ENCODE assay signal across 1 cellular context in the genomic region with DNA sequence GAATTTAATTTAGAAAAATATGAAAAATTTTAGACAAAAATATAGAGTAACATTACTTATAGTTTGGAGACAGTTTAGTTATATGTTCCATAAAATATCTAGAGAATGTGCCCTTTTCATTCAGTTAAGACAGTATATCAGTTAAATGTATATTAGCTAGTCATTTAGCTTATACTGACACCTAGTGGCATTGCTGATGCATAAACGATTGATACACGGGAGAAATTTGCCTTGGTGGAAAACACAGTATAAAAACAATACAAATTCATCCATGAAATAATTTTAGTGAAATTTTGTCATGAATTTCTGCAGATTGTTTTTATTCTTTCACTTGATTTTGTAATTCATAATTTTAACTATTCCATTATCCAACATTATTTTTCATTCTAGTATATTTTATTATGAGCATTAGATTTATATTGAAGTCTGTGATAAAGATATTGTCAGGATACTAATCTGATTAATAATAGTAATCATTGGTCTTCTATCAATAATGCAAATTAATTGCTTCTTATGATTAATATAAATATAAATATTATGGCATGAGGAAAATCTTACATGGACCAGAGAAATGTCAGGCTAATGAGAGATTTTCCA.
TF ChIP-seq lines count a peak whose summit lies in the region.

No MANE protein-coding gene starts in this region.

TF ChIP-seq in GM23338, 12 proteins besides CTCF, POLR2A, EP300 and RAD21 (continued from another document):
- TF ChIP-seq, protein P1, sequence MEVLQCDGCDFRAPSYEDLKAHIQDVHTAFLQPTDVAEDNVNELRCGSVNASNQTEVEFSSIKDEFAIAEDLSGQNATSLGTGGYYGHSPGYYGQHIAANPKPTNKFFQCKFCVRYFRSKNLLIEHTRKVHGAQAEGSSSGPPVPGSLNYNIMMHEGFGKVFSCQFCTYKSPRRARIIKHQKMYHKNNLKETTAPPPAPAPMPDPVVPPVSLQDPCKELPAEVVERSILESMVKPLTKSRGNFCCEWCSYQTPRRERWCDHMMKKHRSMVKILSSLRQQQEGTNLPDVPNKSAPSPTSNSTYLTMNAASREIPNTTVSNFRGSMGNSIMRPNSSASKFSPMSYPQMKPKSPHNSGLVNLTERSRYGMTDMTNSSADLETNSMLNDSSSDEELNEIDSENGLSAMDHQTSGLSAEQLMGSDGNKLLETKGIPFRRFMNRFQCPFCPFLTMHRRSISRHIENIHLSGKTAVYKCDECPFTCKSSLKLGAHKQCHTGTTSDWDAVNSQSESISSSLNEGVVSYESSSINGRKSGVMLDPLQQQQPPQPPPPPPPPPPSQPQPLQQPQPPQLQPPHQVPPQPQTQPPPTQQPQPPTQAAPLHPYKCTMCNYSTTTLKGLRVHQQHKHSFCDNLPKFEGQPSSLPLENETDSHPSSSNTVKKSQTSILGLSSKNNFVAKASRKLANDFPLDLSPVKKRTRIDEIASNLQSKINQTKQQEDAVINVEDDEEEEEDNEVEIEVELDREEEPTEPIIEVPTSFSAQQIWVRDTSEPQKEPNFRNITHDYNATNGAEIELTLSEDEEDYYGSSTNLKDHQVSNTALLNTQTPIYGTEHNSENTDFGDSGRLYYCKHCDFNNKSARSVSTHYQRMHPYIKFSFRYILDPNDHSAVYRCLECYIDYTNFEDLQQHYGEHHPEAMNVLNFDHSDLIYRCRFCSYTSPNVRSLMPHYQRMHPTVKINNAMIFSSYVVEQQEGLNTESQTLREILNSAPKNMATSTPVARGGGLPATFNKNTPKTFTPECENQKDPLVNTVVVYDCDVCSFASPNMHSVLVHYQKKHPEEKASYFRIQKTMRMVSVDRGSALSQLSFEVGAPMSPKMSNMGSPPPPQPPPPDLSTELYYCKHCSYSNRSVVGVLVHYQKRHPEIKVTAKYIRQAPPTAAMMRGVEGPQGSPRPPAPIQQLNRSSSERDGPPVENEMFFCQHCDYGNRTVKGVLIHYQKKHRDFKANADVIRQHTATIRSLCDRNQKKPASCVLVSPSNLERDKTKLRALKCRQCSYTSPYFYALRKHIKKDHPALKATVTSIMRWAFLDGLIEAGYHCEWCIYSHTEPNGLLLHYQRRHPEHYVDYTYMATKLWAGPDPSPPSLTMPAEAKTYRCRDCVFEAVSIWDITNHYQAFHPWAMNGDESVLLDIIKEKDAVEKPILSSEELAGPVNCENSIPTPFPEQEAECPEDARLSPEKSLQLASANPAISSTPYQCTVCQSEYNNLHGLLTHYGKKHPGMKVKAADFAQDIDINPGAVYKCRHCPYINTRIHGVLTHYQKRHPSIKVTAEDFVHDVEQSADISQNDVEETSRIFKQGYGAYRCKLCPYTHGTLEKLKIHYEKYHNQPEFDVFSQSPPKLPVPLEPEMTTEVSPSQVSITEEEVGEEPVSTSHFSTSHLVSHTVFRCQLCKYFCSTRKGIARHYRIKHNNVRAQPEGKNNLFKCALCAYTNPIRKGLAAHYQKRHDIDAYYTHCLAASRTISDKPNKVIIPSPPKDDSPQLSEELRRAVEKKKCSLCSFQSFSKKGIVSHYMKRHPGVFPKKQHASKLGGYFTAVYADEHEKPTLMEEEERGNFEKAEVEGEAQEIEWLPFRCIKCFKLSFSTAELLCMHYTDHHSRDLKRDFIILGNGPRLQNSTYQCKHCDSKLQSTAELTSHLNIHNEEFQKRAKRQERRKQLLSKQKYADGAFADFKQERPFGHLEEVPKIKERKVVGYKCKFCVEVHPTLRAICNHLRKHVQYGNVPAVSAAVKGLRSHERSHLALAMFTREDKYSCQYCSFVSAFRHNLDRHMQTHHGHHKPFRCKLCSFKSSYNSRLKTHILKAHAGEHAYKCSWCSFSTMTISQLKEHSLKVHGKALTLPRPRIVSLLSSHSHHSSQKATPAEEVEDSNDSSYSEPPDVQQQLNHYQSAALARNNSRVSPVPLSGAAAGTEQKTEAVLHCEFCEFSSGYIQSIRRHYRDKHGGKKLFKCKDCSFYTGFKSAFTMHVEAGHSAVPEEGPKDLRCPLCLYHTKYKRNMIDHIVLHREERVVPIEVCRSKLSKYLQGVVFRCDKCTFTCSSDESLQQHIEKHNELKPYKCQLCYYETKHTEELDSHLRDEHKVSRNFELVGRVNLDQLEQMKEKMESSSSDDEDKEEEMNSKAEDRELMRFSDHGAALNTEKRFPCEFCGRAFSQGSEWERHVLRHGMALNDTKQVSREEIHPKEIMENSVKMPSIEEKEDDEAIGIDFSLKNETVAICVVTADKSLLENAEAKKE (CRISPR knock-in tag; IDR thresholded peaks at IDR 0.05): no peak
- no peak for TF ChIP-seq ZNF331 (CRISPR knock-in tag; IDR thresholded peaks at IDR 0.05; ENCODE audit: low read depth)
- no peak for TF ChIP-seq CREB1 (CRISPR knock-in tag; IDR thresholded peaks at IDR 0.05; ENCODE audit: low read depth)
- no peak for TF ChIP-seq JUNB (IDR thresholded peaks at IDR 0.05; ENCODE audit: unreplicated experiment)
- TF ChIP-seq, protein P2, sequence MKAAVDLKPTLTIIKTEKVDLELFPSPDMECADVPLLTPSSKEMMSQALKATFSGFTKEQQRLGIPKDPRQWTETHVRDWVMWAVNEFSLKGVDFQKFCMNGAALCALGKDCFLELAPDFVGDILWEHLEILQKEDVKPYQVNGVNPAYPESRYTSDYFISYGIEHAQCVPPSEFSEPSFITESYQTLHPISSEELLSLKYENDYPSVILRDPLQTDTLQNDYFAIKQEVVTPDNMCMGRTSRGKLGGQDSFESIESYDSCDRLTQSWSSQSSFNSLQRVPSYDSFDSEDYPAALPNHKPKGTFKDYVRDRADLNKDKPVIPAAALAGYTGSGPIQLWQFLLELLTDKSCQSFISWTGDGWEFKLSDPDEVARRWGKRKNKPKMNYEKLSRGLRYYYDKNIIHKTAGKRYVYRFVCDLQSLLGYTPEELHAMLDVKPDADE (IDR thresholded peaks at IDR 0.05): no peak
- TF ChIP-seq EZH2phosphoT487 (IDR thresholded peaks at IDR 0.05; ENCODE audit: unreplicated experiment): no peak
TF ChIP-seq in GM23338: peak in this region for 0.
